Comparison of ENCODE assay signal across 7 cellular contexts in genomic region chr6:149082320-149082719, GRCh38.
DNase-seq lines count a peak whose midpoint lies in the region; ATAC-seq lines count a peak whose summit lies in the region.

No MANE protein-coding gene starts in this region.

- no peaks in the 10 kb centered on the region for H3K9me3 Mint-ChIP-seq in central memory CD8-positive, alpha-beta T cell

- peaks cover 3% of the 10 kb centered on the region for H3K36me3 Mint-ChIP-seq in central memory CD8-positive, alpha-beta T cell (ENCODE audit: insufficient read depth)

- peaks cover 16% of the 10 kb centered on the region for H3K4me1 Mint-ChIP-seq in central memory CD8-positive, alpha-beta T cell

- ATAC-seq in GM18502 (IDR thresholded peaks at IDR 0.05; ENCODE audit: poor library complexity, unreplicated experiment) (peak; percentile 80), HG03097 (IDR thresholded peaks at IDR 0.05; ENCODE audit: low FRiP score, unreplicated experiment) (peak; percentile 65)
- peak; percentile 37 to 44 for ATAC-seq in activated CD4-positive, CD25-positive, alpha-beta regulatory T cell treated with anti-CD3 and anti-CD28 coated beads, Interleukin-2, amount 50 U/mL, for 24 hours
- peak; percentile 80 for ATAC-seq in central memory CD8-positive, alpha-beta T cell (replicated peaks; ENCODE audit: extremely low read depth, poor library complexity, severe bottlenecking)

- no peak overlapping the region for H3K27ac Mint-ChIP-seq in central memory CD8-positive, alpha-beta T cell (ENCODE audit: low read depth)

- DNase-seq in NCI-H446 (lab: John Stamatoyannopoulos, UW) = peak; percentile 2 to 28
- DNase-seq in central memory CD8-positive, alpha-beta T cell (ENCODE audit: low spot score in 2 of 2) = peak; percentile 70
- peak; percentile 76 for DNase-seq in kidney glomerular epithelial cell (lab: John Stamatoyannopoulos, UW)
- DNase-seq in stimulated activated CD4-positive, alpha-beta T cell treated with anti-CD3 and anti-CD28 coated beads, Interleukin-4, amount 100 ng/mL, for 4 hours = peak; percentile 80 to 81

- no peak overlapping the region for H3K4me3 Mint-ChIP-seq in central memory CD8-positive, alpha-beta T cell

- no peaks in the 10 kb centered on the region for H3K27me3 Mint-ChIP-seq in central memory CD8-positive, alpha-beta T cell

Comparison
In these comparisons a context has a peak if more than half of its experiments do, and no peak if none do; other contexts are left out.
1. Peak in every context shown above with its lines: DNase-seq and ATAC-seq.
2. DNase-seq: peak in every context shown above with its lines; median percentile 80 in stimulated activated CD4-positive, alpha-beta T cell treated with anti-CD3 and anti-CD28 coated beads, Interleukin-4, amount 100 ng/mL, for 4 hours; 76 in kidney glomerular epithelial cell; 70 in central memory CD8-positive, alpha-beta T cell; 15 in NCI-H446.